Comparison of ENCODE assay signal across 1 cellular context in the genomic region with DNA sequence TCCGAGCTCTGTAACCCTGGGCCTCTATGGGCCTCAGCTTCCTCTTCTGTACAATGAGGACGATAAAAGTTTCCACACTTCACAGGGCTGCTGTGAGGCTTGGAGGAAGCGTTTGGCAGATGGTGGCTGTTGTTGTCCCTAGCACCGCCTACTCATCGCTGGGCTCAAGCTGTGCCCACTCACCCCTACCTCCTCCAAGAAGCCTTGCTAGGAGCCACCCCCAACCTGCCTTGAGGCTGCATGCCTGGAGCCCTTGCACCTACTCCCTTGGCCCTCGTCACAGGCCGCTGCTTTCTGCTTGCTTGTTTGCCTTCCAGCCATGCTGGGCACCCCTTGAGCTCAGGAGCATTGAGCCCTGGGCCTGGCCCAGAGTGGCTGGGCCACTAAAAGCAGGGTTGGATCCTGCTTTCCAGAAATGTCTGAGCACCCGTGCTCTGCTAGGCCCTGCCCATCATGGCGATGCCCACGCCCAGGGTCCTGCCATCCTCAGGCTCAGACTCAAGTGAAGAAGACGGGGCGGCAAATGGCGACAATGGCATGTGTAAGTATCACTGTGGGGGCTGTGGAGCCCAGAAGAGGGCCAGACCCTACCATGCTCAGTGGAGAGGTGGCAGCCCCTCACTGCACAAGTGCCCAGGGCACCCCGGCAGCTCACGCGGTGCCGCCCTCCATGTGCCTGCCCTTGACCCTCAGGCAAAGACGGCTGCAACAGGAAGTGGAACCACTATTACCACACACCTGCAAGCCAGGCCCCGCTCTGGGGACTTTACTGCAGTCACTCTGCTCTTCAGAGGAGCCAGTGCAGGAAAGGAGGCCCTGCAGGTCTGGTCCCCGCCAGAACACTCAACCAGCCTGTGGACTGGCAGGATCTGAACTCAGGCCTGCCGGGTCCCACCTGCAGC.
TF ChIP-seq lines count a peak whose summit lies in the region.

No MANE protein-coding gene starts in this region.

TF ChIP-seq in GM23338, 12 proteins besides CTCF, POLR2A, EP300 and RAD21 (continued from another document):
- TF ChIP-seq, protein P1, sequence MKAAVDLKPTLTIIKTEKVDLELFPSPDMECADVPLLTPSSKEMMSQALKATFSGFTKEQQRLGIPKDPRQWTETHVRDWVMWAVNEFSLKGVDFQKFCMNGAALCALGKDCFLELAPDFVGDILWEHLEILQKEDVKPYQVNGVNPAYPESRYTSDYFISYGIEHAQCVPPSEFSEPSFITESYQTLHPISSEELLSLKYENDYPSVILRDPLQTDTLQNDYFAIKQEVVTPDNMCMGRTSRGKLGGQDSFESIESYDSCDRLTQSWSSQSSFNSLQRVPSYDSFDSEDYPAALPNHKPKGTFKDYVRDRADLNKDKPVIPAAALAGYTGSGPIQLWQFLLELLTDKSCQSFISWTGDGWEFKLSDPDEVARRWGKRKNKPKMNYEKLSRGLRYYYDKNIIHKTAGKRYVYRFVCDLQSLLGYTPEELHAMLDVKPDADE (IDR thresholded peaks at IDR 0.05) = no peak
- TF ChIP-seq NANOG (IDR thresholded peaks at IDR 0.05; ENCODE audit: borderline replicate concordance) (no peak), CREB1 (CRISPR knock-in tag; IDR thresholded peaks at IDR 0.05; ENCODE audit: low read depth) (no peak), ZNF114 (CRISPR knock-in tag; IDR thresholded peaks at IDR 0.05) (no peak)
- TF ChIP-seq, protein P2, sequence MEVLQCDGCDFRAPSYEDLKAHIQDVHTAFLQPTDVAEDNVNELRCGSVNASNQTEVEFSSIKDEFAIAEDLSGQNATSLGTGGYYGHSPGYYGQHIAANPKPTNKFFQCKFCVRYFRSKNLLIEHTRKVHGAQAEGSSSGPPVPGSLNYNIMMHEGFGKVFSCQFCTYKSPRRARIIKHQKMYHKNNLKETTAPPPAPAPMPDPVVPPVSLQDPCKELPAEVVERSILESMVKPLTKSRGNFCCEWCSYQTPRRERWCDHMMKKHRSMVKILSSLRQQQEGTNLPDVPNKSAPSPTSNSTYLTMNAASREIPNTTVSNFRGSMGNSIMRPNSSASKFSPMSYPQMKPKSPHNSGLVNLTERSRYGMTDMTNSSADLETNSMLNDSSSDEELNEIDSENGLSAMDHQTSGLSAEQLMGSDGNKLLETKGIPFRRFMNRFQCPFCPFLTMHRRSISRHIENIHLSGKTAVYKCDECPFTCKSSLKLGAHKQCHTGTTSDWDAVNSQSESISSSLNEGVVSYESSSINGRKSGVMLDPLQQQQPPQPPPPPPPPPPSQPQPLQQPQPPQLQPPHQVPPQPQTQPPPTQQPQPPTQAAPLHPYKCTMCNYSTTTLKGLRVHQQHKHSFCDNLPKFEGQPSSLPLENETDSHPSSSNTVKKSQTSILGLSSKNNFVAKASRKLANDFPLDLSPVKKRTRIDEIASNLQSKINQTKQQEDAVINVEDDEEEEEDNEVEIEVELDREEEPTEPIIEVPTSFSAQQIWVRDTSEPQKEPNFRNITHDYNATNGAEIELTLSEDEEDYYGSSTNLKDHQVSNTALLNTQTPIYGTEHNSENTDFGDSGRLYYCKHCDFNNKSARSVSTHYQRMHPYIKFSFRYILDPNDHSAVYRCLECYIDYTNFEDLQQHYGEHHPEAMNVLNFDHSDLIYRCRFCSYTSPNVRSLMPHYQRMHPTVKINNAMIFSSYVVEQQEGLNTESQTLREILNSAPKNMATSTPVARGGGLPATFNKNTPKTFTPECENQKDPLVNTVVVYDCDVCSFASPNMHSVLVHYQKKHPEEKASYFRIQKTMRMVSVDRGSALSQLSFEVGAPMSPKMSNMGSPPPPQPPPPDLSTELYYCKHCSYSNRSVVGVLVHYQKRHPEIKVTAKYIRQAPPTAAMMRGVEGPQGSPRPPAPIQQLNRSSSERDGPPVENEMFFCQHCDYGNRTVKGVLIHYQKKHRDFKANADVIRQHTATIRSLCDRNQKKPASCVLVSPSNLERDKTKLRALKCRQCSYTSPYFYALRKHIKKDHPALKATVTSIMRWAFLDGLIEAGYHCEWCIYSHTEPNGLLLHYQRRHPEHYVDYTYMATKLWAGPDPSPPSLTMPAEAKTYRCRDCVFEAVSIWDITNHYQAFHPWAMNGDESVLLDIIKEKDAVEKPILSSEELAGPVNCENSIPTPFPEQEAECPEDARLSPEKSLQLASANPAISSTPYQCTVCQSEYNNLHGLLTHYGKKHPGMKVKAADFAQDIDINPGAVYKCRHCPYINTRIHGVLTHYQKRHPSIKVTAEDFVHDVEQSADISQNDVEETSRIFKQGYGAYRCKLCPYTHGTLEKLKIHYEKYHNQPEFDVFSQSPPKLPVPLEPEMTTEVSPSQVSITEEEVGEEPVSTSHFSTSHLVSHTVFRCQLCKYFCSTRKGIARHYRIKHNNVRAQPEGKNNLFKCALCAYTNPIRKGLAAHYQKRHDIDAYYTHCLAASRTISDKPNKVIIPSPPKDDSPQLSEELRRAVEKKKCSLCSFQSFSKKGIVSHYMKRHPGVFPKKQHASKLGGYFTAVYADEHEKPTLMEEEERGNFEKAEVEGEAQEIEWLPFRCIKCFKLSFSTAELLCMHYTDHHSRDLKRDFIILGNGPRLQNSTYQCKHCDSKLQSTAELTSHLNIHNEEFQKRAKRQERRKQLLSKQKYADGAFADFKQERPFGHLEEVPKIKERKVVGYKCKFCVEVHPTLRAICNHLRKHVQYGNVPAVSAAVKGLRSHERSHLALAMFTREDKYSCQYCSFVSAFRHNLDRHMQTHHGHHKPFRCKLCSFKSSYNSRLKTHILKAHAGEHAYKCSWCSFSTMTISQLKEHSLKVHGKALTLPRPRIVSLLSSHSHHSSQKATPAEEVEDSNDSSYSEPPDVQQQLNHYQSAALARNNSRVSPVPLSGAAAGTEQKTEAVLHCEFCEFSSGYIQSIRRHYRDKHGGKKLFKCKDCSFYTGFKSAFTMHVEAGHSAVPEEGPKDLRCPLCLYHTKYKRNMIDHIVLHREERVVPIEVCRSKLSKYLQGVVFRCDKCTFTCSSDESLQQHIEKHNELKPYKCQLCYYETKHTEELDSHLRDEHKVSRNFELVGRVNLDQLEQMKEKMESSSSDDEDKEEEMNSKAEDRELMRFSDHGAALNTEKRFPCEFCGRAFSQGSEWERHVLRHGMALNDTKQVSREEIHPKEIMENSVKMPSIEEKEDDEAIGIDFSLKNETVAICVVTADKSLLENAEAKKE (CRISPR knock-in tag; IDR thresholded peaks at IDR 0.05) = no peak
